In the genomic region with DNA sequence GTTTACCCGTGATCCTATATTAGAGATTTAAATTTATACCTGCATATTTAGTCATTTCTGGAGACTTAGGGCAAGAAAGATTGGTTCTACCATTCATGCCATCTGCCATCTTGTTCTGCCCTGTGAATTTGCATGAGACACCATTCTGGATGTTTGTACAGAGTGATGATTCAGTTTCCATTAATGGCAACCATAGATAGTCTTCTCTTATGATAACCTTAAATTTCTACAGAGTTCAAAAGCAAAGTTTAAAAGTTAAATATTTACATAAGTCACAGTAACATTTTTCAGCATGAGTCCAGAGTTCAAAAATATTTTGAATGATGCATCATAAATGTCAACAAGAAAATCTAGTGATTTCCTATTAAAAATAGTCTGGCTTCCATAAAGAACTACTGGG, we compare ENCODE assay signal across 20 cellular contexts. TPM values are rescaled to one million over a fixed set of nuclear protein-coding genes. Genes with fewer than 3 reads are reported as not detected.
DNase-seq lines count a peak whose midpoint lies in the region; ATAC-seq and TF ChIP-seq lines count a peak whose summit lies in the region.
"Had no signal": no experiment of that assay in that cellular context is flagged by ENCODE, and none has a peak within 500 bp of the region (broad histone marks: within the 10 kb centered on the region; RNA-seq: fewer than 3 reads in every experiment).

No MANE protein-coding gene starts in this region.

- H3K4me3 ChIP-seq in brain microvascular endothelial cell (ENCODE audit: low read depth, low read length) = no peak overlapping the region
- H3K4me3 ChIP-seq: SK-N-MC, suprapubic skin, vagina had no signal

- CTCF ChIA-PET in activated CD4-positive, alpha-beta T cell treated with anti-CD3 and anti-CD28 coated beads, Interleukin-2, amount 10 ng/mL, durations not matched to agents 7 days and 5 days (lab: Charles Lee) = no interaction called here

- DNase-seq in EL (peak; percentile 21), brain microvascular endothelial cell (peak; percentile 28), natural killer cell (no peak)
- DNase-seq in activated CD4-positive, alpha-beta T cell treated with anti-CD3 and anti-CD28 coated beads, Interleukin-2, amount 10 ng/mL, durations not matched to agents 7 days and 5 days = no peak
- DNase-seq: activated naive CD4-positive, alpha-beta T cell; activated T-cell treated with anti-CD3 and anti-CD28 coated beads for 4 hours; anterior cingulate cortex; DMS79; naive thymus-derived CD8-positive, alpha-beta T cell; NCI-H1930; NK-92 treated with Interleukin-12 subunit alpha and Interleukin-12 subunit beta, amount 100 ng/mL, for 24 hours; stimulated activated CD8-positive, alpha-beta memory T cell treated with anti-CD3 and anti-CD28 coated beads, Interleukin-4, amount 100 ng/mL, for 48 hours had no signal

- in situ Hi-C loops in brain microvascular endothelial cell (cut with HindIII; ENCODE audit: low pct_ligation_motif_present, low sequenced_read_pairs) = no loop called here

- no peaks in the 10 kb centered on the region for H3K36me3 Mint-ChIP-seq in natural killer cell
- H3K36me3 Mint-ChIP-seq in activated CD4-positive, alpha-beta T cell treated with anti-CD3 and anti-CD28 coated beads, Interleukin-2, amount 10 ng/mL, durations not matched to agents 7 days and 5 days (ENCODE audit: low read depth) = peaks cover 2% of the 10 kb centered on the region

- 0 out of 2 replicates have a peak overlapping the region, but pooled peaks have one; percentile 2 for H3K27ac ChIP-seq in 22Rv1
- H3K27ac ChIP-seq in brain microvascular endothelial cell = peak overlapping the region; percentile 86
- H3K27ac ChIP-seq: C4-2B, SK-N-MC, vagina had no signal

- no peaks in the 10 kb centered on the region for H3K27me3 ChIP-seq in brain microvascular endothelial cell (replicated peaks)
- H3K27me3 ChIP-seq: suprapubic skin, vagina had no signal

- POLR2A ChIA-PET in activated CD4-positive, alpha-beta T cell treated with anti-CD3 and anti-CD28 coated beads, Interleukin-2, amount 10 ng/mL, durations not matched to agents 7 days and 5 days (lab: Charles Lee) = no interaction called here

- no peaks in the 10 kb centered on the region for H3K27me3 Mint-ChIP-seq in natural killer cell (ENCODE audit: low read depth in 2 of 2)
- H3K27me3 Mint-ChIP-seq in activated CD4-positive, alpha-beta T cell treated with anti-CD3 and anti-CD28 coated beads, Interleukin-2, amount 10 ng/mL, durations not matched to agents 7 days and 5 days = no peaks in the 10 kb centered on the region

- intact Hi-C loops in natural killer cell (cut with micrococcal nuclease) = no loop called here

- H3K9me3 Mint-ChIP-seq in natural killer cell = no peaks in the 10 kb centered on the region
- H3K9me3 Mint-ChIP-seq in activated CD4-positive, alpha-beta T cell treated with anti-CD3 and anti-CD28 coated beads, Interleukin-2, amount 10 ng/mL, durations not matched to agents 7 days and 5 days = peaks cover 10% of the 10 kb centered on the region

- TF ChIP-seq CTCF in 22Rv1 (IDR thresholded peaks at IDR 0.05) = no peak
- TF ChIP-seq CTCF in brain microvascular endothelial cell (IDR thresholded peaks at IDR 0.05; ENCODE audit: low read depth, low read length, missing control alignments) = no peak
- TF ChIP-seq CTCF in natural killer cell (IDR thresholded peaks at IDR 0.05) = no peak

- no peak for ATAC-seq in natural killer cell
- ATAC-seq in GM21825 (IDR thresholded peaks at IDR 0.05; ENCODE audit: unreplicated experiment) = no peak
- ATAC-seq in HG03045 (IDR thresholded peaks at IDR 0.05; ENCODE audit: unreplicated experiment) = no peak
- no peak for ATAC-seq in HG02973 (IDR thresholded peaks at IDR 0.05; ENCODE audit: unreplicated experiment)
- ATAC-seq: naive thymus-derived CD8-positive, alpha-beta T cell had no signal

- H3K36me3 ChIP-seq in brain microvascular endothelial cell (replicated peaks) = no peaks in the 10 kb centered on the region
- H3K36me3 ChIP-seq: suprapubic skin, vagina had no signal

- H3K4me1 Mint-ChIP-seq in natural killer cell = peaks cover 82 to 84% of the 10 kb centered on the region in 2 donors
- H3K4me1 Mint-ChIP-seq in activated CD4-positive, alpha-beta T cell treated with anti-CD3 and anti-CD28 coated beads, Interleukin-2, amount 10 ng/mL, durations not matched to agents 7 days and 5 days = peaks cover 24% of the 10 kb centered on the region

- H3K4me3 Mint-ChIP-seq in natural killer cell = peak overlapping the region; percentile 67
- H3K4me3 Mint-ChIP-seq in activated CD4-positive, alpha-beta T cell treated with anti-CD3 and anti-CD28 coated beads, Interleukin-2, amount 10 ng/mL, durations not matched to agents 7 days and 5 days = no peak overlapping the region

- peak overlapping the region; percentile 37 to 81 for H3K27ac Mint-ChIP-seq in natural killer cell
- no peak overlapping the region for H3K27ac Mint-ChIP-seq in activated CD4-positive, alpha-beta T cell treated with anti-CD3 and anti-CD28 coated beads, Interleukin-2, amount 10 ng/mL, durations not matched to agents 7 days and 5 days

RNA-seq across cellular contexts. Expression of a gene that starts 23.2 kb away (rescaled TPM):
- 10 to 100 TPM; 48.7 to 66.2 (median 57.7) TPM for total RNA-seq in natural killer cell
- total RNA-seq in activated CD4-positive, alpha-beta T cell treated with anti-CD3 and anti-CD28 coated beads, Interleukin-2, amount 10 ng/mL, durations not matched to agents 7 days and 5 days = 1 to 10 TPM; 1.0 to 1.2 TPM

Comparison
In these comparisons a context has a peak if more than half of its experiments do, and no peak if none do; other contexts are left out.
1. DNase-seq: peak in EL (single experiment) and brain microvascular endothelial cell (single experiment); none in natural killer cell (single experiment) and activated CD4-positive, alpha-beta T cell treated with anti-CD3 and anti-CD28 coated beads, Interleukin-2, amount 10 ng/mL, durations not matched to agents 7 days and 5 days (single experiment).
2. RNA of a gene that starts 23.2 kb away (total RNA-seq): 48.7 to 66.2 TPM in natural killer cell; 1.0 to 1.2 TPM in activated CD4-positive, alpha-beta T cell treated with anti-CD3 and anti-CD28 coated beads, Interleukin-2, amount 10 ng/mL, durations not matched to agents 7 days and 5 days; every median in the first group is over 10 times any median in the second.